In the genomic region with DNA sequence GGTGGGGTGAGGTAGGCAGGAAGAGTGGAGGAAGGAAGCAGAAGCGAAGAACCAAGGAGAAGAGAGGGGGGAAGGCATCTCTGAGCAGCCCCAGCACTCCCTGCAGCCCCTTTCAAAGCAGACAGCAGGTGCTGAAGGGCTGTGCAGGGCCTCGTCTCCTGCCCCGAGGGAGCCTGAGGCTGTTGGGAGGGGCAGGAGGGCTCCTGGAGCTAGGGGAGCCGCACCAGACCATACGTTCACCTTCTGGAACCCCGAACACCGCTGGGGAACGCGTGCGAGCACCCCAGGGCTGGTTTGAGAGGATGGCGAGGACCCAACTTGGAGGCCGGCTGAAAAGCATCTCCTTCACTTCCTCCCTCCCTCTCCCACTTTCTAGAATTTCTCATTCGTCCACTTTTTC, we compare ENCODE assay signal across 21 cellular contexts.
A peak's percentile ranks its signal among the peaks of the same experiment; 100 is the strongest.
DNase-seq lines count a peak whose midpoint lies in the region; ATAC-seq and TF ChIP-seq lines count a peak whose summit lies in the region.
"Had no signal": no experiment of that assay in that cellular context is flagged by ENCODE, and none has a peak within 500 bp of the region (broad histone marks: within the 10 kb centered on the region; RNA-seq: fewer than 3 reads in every experiment).

No MANE protein-coding gene starts in this region.

- H3K4me1 ChIP-seq in GM23338 (ENCODE audit: insufficient read depth) (no peaks in the 10 kb centered on the region), upper lobe of right lung (no peaks in the 10 kb centered on the region)
- H3K4me1 ChIP-seq: SJSA1 had no signal

- intact Hi-C loops in head of caudate nucleus (cut with DNase I) (no loop called here), upper lobe of right lung (cut with DNase I) (no loop called here)

- H3K9me2 ChIP-seq in GM23338 (ENCODE audit: insufficient read depth) = no peaks in the 10 kb centered on the region

- H3K9me3 Mint-ChIP-seq in GM23338 (peaks cover 4% of the 10 kb centered on the region; the same call in 1 of the 3 replicates), WTC11 (peaks cover 23% of the 10 kb centered on the region), HFFc6 (peaks cover 4% of the 10 kb centered on the region; the same call in 1 of the 2 replicates)

- H3K79me2 ChIP-seq in GM23338 (replicated peaks; ENCODE audit: insufficient read depth) = no peaks in the 10 kb centered on the region

- H3K27me3 ChIP-seq in GM23338 (ENCODE audit: insufficient read depth) (no peaks in the 10 kb centered on the region), upper lobe of right lung (no peaks in the 10 kb centered on the region)
- H3K27me3 ChIP-seq: SJSA1 had no signal

- H3K36me3 Mint-ChIP-seq in GM23338 (ENCODE audit: low read depth) = no peaks in the 10 kb centered on the region
- peaks cover 2% of the 10 kb centered on the region; the same call in 1 of the 2 replicates for H3K36me3 Mint-ChIP-seq in WTC11
- no peaks in the 10 kb centered on the region for H3K36me3 Mint-ChIP-seq in HFFc6 (ENCODE audit: low read depth)

- no peak overlapping the region for H3K27ac Mint-ChIP-seq in GM23338
- no peak overlapping the region for H3K27ac Mint-ChIP-seq in WTC11
- no peak overlapping the region for H3K27ac Mint-ChIP-seq in HFFc6
- H3K27ac Mint-ChIP-seq: H9 had no signal

- H3K4me1 Mint-ChIP-seq in GM23338 (peaks cover 11% of the 10 kb centered on the region), WTC11 (peaks cover 9% of the 10 kb centered on the region), HFFc6 (ENCODE audit: low read depth) (no peaks in the 10 kb centered on the region)

- H3K4me3 ChIP-seq in GM23338 = no peak overlapping the region
- H3K4me3 ChIP-seq in upper lobe of right lung = no peak overlapping the region
- H3K4me3 ChIP-seq: SJSA1 had no signal

- H3K27ac ChIP-seq in GM23338 (ENCODE audit: low read depth) = no peak overlapping the region
- H3K27ac ChIP-seq in upper lobe of right lung = no peak overlapping the region
- H3K27ac ChIP-seq: SJSA1 had no signal

- DNase-seq in GM23338 (ENCODE audit: low spot score) (no peak), WTC11 (ENCODE audit: low spot score) (no peak), mesenteric fat pad (ENCODE audit: low spot score) (peak; percentile 71), HFFc6 (no peak), head of caudate nucleus (no peak), upper lobe of right lung (no peak)
- no peak for DNase-seq in activated naive CD4-positive, alpha-beta T cell treated with Interleukin-2 at 50 U/mL for 16 hours
- DNase-seq: DMS153, DND-41, H9, Karpas-422, NCI-H1092 treated with DMSO at 0.1 percent for 48 hours, NCI-H146, NCI-H1930, NCI-H226, NCI-H510A, NCI-H69, Right ventricle myocardium superior, RPMI8226 had no signal

- peaks cover 6% of the 10 kb centered on the region for H3K27me3 Mint-ChIP-seq in GM23338 (ENCODE audit: insufficient read depth, low read depth, poor library complexity)
- no peaks in the 10 kb centered on the region for H3K27me3 Mint-ChIP-seq in WTC11 (ENCODE audit: low read depth)
- H3K27me3 Mint-ChIP-seq in HFFc6 (ENCODE audit: insufficient read depth) = peaks cover 28% of the 10 kb centered on the region

- POLR2A ChIA-PET in WTC11 (lab: Charles Lee) = no interaction called here

- H3K36me3 ChIP-seq in GM23338 (ENCODE audit: insufficient read depth) (no peaks in the 10 kb centered on the region), upper lobe of right lung (no peaks in the 10 kb centered on the region)
- H3K36me3 ChIP-seq: SJSA1 had no signal

- no peak overlapping the region for H3K4me2 ChIP-seq in GM23338

- H3K4me3 Mint-ChIP-seq in GM23338 = no peak overlapping the region
- no peak overlapping the region for H3K4me3 Mint-ChIP-seq in WTC11
- no peak overlapping the region for H3K4me3 Mint-ChIP-seq in HFFc6
- H3K4me3 Mint-ChIP-seq: H9 had no signal

- 0 out of 2 replicates have a peak overlapping the region, but pooled peaks have one; percentile 56 for H2AFZ ChIP-seq in GM23338

- ATAC-seq in GM23338 (peak; percentile 81), WTC11 (peak; percentile 58), upper lobe of right lung (no peak)
- ATAC-seq: HepG2 had no signal

- TF ChIP-seq CTCF in GM23338 (conservative IDR thresholded peaks at IDR 0.05; ENCODE audit: low read depth in 2 of 2) (0 out of 4 replicates have a peak, but pooled peaks of 1 of the 2 experiments have one; percentile 9), WTC11 (IDR thresholded peaks at IDR 0.05) (no peak), HFFc6 (IDR thresholded peaks at IDR 0.05) (no peak), upper lobe of right lung (IDR thresholded peaks at IDR 0.05) (no peak)

- H4K20me1 ChIP-seq in GM23338 (replicated peaks; ENCODE audit: insufficient read depth) = no peaks in the 10 kb centered on the region; the same call in 1 of the 2 replicates

- no peaks in the 10 kb centered on the region for H3F3A ChIP-seq in GM23338 (replicated peaks; ENCODE audit: low read depth)

- no peaks in the 10 kb centered on the region for H3K9me3 ChIP-seq in upper lobe of right lung
- H3K9me3 ChIP-seq: SJSA1 had no signal

- CTCF ChIA-PET in WTC11 (lab: Charles Lee) = interaction anchor here (1.0 to 5.6 kb wide), 4 partner anchors 14 to 263 kb away, joined by 3 to 17 read pairs (median 8); no protein-coding TSS in a partner anchor

TF ChIP-seq in GM23338, 12 proteins besides CTCF, POLR2A, EP300 and RAD21 (continues in another document):
- TF ChIP-seq, protein P1, sequence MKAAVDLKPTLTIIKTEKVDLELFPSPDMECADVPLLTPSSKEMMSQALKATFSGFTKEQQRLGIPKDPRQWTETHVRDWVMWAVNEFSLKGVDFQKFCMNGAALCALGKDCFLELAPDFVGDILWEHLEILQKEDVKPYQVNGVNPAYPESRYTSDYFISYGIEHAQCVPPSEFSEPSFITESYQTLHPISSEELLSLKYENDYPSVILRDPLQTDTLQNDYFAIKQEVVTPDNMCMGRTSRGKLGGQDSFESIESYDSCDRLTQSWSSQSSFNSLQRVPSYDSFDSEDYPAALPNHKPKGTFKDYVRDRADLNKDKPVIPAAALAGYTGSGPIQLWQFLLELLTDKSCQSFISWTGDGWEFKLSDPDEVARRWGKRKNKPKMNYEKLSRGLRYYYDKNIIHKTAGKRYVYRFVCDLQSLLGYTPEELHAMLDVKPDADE (IDR thresholded peaks at IDR 0.05) = no peak
- no peak for TF ChIP-seq REST (IDR thresholded peaks at IDR 0.05; ENCODE audit: unreplicated experiment)

TF ChIP-seq in WTC11, 78 proteins besides CTCF, POLR2A, EP300 and RAD21 (continues in another document):
- no peak for TF ChIP-seq FOXP1 (CRISPR knock-in tag; IDR thresholded peaks at IDR 0.05; ENCODE audit: borderline replicate concordance)
- no peak for TF ChIP-seq ZNF219 (CRISPR knock-in tag; IDR thresholded peaks at IDR 0.05; ENCODE audit: borderline replicate concordance)
- no peak for TF ChIP-seq ZNF138 (CRISPR knock-in tag; conservative IDR thresholded peaks at IDR 0.05)
- TF ChIP-seq CREM (CRISPR knock-in tag; IDR thresholded peaks at IDR 0.05) = no peak
- no peak for TF ChIP-seq ZNF416 (CRISPR knock-in tag; IDR thresholded peaks at IDR 0.05)
- TF ChIP-seq MLX (CRISPR knock-in tag; IDR thresholded peaks at IDR 0.05) = no peak
- TF ChIP-seq USF1 (CRISPR knock-in tag; IDR thresholded peaks at IDR 0.05) = no peak
- TF ChIP-seq NFYB (CRISPR knock-in tag; conservative IDR thresholded peaks at IDR 0.05; ENCODE audit: low read depth) = no peak
- TF ChIP-seq, protein P2, sequence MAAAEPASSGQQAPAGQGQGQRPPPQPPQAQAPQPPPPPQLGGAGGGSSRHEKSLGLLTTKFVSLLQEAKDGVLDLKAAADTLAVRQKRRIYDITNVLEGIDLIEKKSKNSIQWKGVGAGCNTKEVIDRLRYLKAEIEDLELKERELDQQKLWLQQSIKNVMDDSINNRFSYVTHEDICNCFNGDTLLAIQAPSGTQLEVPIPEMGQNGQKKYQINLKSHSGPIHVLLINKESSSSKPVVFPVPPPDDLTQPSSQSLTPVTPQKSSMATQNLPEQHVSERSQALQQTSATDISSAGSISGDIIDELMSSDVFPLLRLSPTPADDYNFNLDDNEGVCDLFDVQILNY (CRISPR knock-in tag; IDR thresholded peaks at IDR 0.05) = no peak
- TF ChIP-seq, protein P3, sequence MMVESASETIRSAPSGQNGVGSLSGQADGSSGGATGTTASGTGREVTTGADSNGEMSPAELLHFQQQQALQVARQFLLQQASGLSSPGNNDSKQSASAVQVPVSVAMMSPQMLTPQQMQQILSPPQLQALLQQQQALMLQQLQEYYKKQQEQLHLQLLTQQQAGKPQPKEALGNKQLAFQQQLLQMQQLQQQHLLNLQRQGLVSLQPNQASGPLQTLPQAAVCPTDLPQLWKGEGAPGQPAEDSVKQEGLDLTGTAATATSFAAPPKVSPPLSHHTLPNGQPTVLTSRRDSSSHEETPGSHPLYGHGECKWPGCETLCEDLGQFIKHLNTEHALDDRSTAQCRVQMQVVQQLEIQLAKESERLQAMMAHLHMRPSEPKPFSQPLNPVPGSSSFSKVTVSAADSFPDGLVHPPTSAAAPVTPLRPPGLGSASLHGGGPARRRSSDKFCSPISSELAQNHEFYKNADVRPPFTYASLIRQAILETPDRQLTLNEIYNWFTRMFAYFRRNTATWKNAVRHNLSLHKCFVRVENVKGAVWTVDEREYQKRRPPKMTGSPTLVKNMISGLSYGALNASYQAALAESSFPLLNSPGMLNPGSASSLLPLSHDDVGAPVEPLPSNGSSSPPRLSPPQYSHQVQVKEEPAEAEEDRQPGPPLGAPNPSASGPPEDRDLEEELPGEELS (CRISPR knock-in tag; IDR thresholded peaks at IDR 0.05) = no peak
